ENCODE assay signal across 1 cellular context in genomic region chr2:101238930-101239759, GRCh38.
TF ChIP-seq lines count a peak whose summit lies in the region.

No MANE protein-coding gene starts in this region.

TF ChIP-seq in K562, 482 proteins besides CTCF, POLR2A, EP300 and RAD21 (continued from another document):
- TF ChIP-seq ZBTB34 (CRISPR knock-in tag; IDR thresholded peaks at IDR 0.05) (no peak), STAT5A (IDR thresholded peaks at IDR 0.05; ENCODE audit: borderline replicate concordance, low read length) (no peak)
